20 cellular contexts compared by ENCODE assay signal in the genomic region with DNA sequence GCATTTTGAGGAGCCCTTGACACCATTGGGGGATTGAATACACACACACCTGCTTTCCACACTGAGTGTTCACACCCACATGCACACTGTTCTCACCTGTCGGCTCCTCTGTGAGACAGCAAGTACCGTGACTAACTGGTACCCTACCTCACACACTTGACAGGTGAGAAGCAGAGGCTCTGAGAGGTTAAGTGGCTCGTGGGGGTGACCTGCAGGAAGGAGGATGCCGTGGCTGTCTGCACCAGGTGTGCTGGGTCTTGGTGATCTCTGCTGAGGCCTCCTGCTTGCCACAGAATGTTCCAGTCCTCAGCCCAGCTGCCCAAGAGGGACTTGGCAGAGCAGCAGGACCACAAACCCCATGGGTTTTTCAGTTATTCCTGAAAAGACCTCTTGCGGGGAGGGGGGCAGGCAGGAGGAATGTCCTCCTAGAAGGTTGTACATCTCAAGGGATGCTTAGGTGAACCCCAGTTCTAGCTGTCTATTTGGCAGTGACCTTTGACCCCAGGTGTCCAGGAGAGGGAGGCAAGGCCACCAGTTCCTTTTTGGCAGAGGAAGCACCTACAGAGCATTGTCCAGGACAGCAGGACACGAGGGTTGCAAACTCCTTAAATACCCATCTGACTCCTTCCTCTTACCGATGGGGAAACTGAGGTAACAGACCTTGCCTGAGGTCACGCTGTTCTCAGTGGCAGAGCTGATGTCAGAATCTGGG.
"Had no signal": no experiment of that assay in that cellular context is flagged by ENCODE, and none has a peak within 500 bp of the region (broad histone marks: within the 10 kb centered on the region; RNA-seq: fewer than 3 reads in every experiment).

No MANE protein-coding gene starts in this region.

- ATAC-seq: activated T-cell treated with anti-CD3 and anti-CD28 coated beads, Interleukin-2, amount 50 U/mL, for 4 hours; gastrocnemius medialis; left lobe of liver; right cardiac atrium; stimulated activated naive CD8-positive, alpha-beta T cell treated with anti-CD3 and anti-CD28 coated beads, Interleukin-15, Interleukin-2, amounts not matched to agents 100 U/mL and 50 U/mL, for 24 hours had no signal

- DNase-seq: activated CD4-positive, alpha-beta T cell treated with anti-CD3 and anti-CD28 coated beads, Interleukin-2, amount 50 U/mL, for 4 hours; activated effector memory CD4-positive, alpha-beta T cell treated with anti-CD3 and anti-CD28 coated beads, Interleukin-2, amount 50 U/mL, for 16 hours; activated naive CD4-positive, alpha-beta T cell treated with anti-CD3 and anti-CD28 coated beads, Interleukin-2, amount 50 U/mL, for 16 hours; activated T-cell treated with anti-CD3 and anti-CD28 coated beads, Interleukin-2, amount 50 U/mL, for 4 hours; erythroblast; gastrocnemius medialis; kidney; midbrain; nucleus accumbens; right cardiac atrium; stimulated activated CD4-positive, alpha-beta T cell treated with anti-CD3 and anti-CD28 coated beads, Interleukin-2, amount 100 ng/mL, for 24 hours; stimulated activated naive CD8-positive, alpha-beta T cell treated with anti-CD3 and anti-CD28 coated beads, Interleukin-15, Interleukin-2, amounts not matched to agents 100 U/mL and 50 U/mL, for 24 hours; T-helper 2 cell; WERI-Rb-1 had no signal

- H3K4me1 ChIP-seq: adrenal gland, breast epithelium, gastrocnemius medialis, prostate gland, tibial nerve had no signal

- H3K27ac ChIP-seq: adrenal gland, breast epithelium, coronary artery, gastrocnemius medialis, prostate gland, tibial nerve, WERI-Rb-1 had no signal

- H3K27me3 ChIP-seq: adrenal gland, tibial nerve had no signal

- H3K36me3 ChIP-seq: adrenal gland, breast epithelium, gastrocnemius medialis, prostate gland, tibial nerve, WERI-Rb-1 had no signal

- H3K4me3 ChIP-seq: adrenal gland, breast epithelium, coronary artery, gastrocnemius medialis, prostate gland, tibial nerve had no signal

- H3K9me3 ChIP-seq: adrenal gland, gastrocnemius medialis, prostate gland had no signal
